In the genomic region with DNA sequence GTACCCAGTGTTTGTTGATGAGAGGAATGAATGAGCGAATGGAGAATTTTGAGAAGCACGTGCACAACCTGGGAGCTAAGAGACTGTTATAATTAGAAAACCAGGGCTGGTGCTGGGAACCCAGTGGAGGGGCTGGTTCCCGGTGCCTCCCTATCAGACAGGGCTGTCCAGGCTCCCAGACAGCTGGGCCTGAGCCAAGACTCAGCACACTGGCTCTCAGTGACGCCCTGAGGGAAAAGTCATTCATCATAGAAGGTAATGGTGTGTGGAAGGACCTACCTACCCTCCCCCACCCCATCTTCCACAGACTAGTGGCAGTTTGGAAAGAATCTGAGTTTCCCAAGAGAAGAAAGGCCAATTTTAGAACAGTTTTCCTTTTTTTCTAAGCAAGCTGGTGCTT, we compare ENCODE assay signal across 21 cellular contexts. TPM values are rescaled to one million over a fixed set of nuclear protein-coding genes. Genes with fewer than 3 reads are reported as not detected.
DNase-seq lines count a peak whose midpoint lies in the region; ATAC-seq, FAIRE-seq and TF ChIP-seq lines count a peak whose summit lies in the region.
"Had no signal": no experiment of that assay in that cellular context is flagged by ENCODE, and none has a peak within 500 bp of the region (broad histone marks: within the 10 kb centered on the region; RNA-seq: fewer than 3 reads in every experiment).

No MANE protein-coding gene starts in this region.

- no peaks in the 10 kb centered on the region for H3K79me2 ChIP-seq in hepatocyte

- no peaks in the 10 kb centered on the region for H3K36me3 Mint-ChIP-seq in activated CD4-positive, alpha-beta T cell treated with anti-CD3 and anti-CD28 coated beads, Interleukin-2, amount 10 ng/mL, durations not matched to agents 7 days and 5 days (ENCODE audit: low read depth)
- H3K36me3 Mint-ChIP-seq in natural killer cell: no peaks in the 10 kb centered on the region
- H3K36me3 Mint-ChIP-seq: activated naive CD4-positive, alpha-beta T cell treated with anti-CD3 and anti-CD28 coated beads, Interleukin-2, amount 50 U/mL, for 24 hours; CD4-positive, alpha-beta memory T cell had no signal

- DNase-seq in NCI-H2029 (lab: John Stamatoyannopoulos, UW) (peak; percentile 48), NCI-H2029 treated with DMSO at 0.1 percent for 48 hours (lab: John Stamatoyannopoulos, UW) (no peak), ascending aorta (ENCODE audit: low spot score in 2 of 2) (peak; percentile 80 to 95), hepatocyte (ENCODE audit: low spot score) (peak; percentile 44), urothelium cell line (ENCODE audit: low spot score) (peak; percentile 38), cerebellum (ENCODE audit: low spot score) (no peak), natural killer cell (no peak)
- DNase-seq in activated CD4-positive, alpha-beta T cell treated with anti-CD3 and anti-CD28 coated beads, Interleukin-2, amount 10 ng/mL, durations not matched to agents 7 days and 5 days: no peak
- DNase-seq: CD4-positive, alpha-beta memory T cell; MM.1S; NCI-H524; stimulated activated CD4-positive, alpha-beta T cell treated with anti-CD3 and anti-CD28 coated beads, Interleukin-1b, Interleukin-23, amount 100 ng/mL, for 48 hours; stimulated activated CD8-positive, alpha-beta memory T cell treated with anti-CD3 and anti-CD28 coated beads, Interleukin-4, amount 100 ng/mL, for 48 hours; T-helper 17 cell had no signal

- no peak overlapping the region for H3K4me3 Mint-ChIP-seq in activated CD4-positive, alpha-beta T cell treated with anti-CD3 and anti-CD28 coated beads, Interleukin-2, amount 10 ng/mL, durations not matched to agents 7 days and 5 days
- no peak overlapping the region for H3K4me3 Mint-ChIP-seq in natural killer cell
- H3K4me3 Mint-ChIP-seq: activated naive CD4-positive, alpha-beta T cell treated with anti-CD3 and anti-CD28 coated beads, Interleukin-2, amount 50 U/mL, for 24 hours; CD4-positive, alpha-beta memory T cell; T-helper 17 cell had no signal

- H3K9me3 ChIP-seq in ascending aorta: no peaks in the 10 kb centered on the region
- no peaks in the 10 kb centered on the region for H3K9me3 ChIP-seq in hepatocyte (ENCODE audit: low read depth)

- POLR2A ChIA-PET in activated CD4-positive, alpha-beta T cell treated with anti-CD3 and anti-CD28 coated beads, Interleukin-2, amount 10 ng/mL, durations not matched to agents 7 days and 5 days (lab: Charles Lee): no interaction called here

- H3K36me3 ChIP-seq in ascending aorta: no peaks in the 10 kb centered on the region
- H3K36me3 ChIP-seq in hepatocyte (replicated peaks; ENCODE audit: insufficient read depth, low read depth): no peaks in the 10 kb centered on the region

- no peak for TF ChIP-seq CTCF in ascending aorta (IDR thresholded peaks at IDR 0.05)
- no peak for TF ChIP-seq CTCF in hepatocyte (IDR thresholded peaks at IDR 0.05; ENCODE audit: poor library complexity)
- no peak for TF ChIP-seq CTCF in natural killer cell (IDR thresholded peaks at IDR 0.05)

- peaks cover 11% of the 10 kb centered on the region for H3K27me3 Mint-ChIP-seq in activated CD4-positive, alpha-beta T cell treated with anti-CD3 and anti-CD28 coated beads, Interleukin-2, amount 10 ng/mL, durations not matched to agents 7 days and 5 days
- H3K27me3 Mint-ChIP-seq in natural killer cell (ENCODE audit: low read depth in 2 of 2): peaks cover 0 to 6% of the 10 kb centered on the region in 2 donors
- H3K27me3 Mint-ChIP-seq: activated naive CD4-positive, alpha-beta T cell treated with anti-CD3 and anti-CD28 coated beads, Interleukin-2, amount 50 U/mL, for 24 hours had no signal

- WGBS in hepatocyte (ENCODE audit: low lambda C conversion rate, missing lambda C conversion rate): 63% methylated on average over 4 of the region's 4 CpGs

- H3K9me2 ChIP-seq in hepatocyte (replicated peaks; ENCODE audit: insufficient read depth): no peaks in the 10 kb centered on the region

- H2AFZ ChIP-seq in hepatocyte: no peak overlapping the region

- no peak overlapping the region for H3K4me2 ChIP-seq in hepatocyte

- no peak overlapping the region for H3K27ac Mint-ChIP-seq in activated CD4-positive, alpha-beta T cell treated with anti-CD3 and anti-CD28 coated beads, Interleukin-2, amount 10 ng/mL, durations not matched to agents 7 days and 5 days
- no peak overlapping the region for H3K27ac Mint-ChIP-seq in natural killer cell
- H3K27ac Mint-ChIP-seq: activated naive CD4-positive, alpha-beta T cell treated with anti-CD3 and anti-CD28 coated beads, Interleukin-2, amount 50 U/mL, for 24 hours; CD4-positive, alpha-beta memory T cell; progenitor cell of endocrine pancreas; T-helper 17 cell had no signal

- CTCF ChIA-PET in activated CD4-positive, alpha-beta T cell treated with anti-CD3 and anti-CD28 coated beads, Interleukin-2, amount 10 ng/mL, durations not matched to agents 7 days and 5 days (lab: Charles Lee): no interaction called here

- no peak for ATAC-seq in natural killer cell
- ATAC-seq: activated CD4-positive, CD25-positive, alpha-beta regulatory T cell treated with anti-CD3 and anti-CD28 coated beads, Interleukin-2, amount 50 U/mL, for 24 hours; T-helper 17 cell had no signal

- H3K27ac ChIP-seq in ascending aorta (peak overlapping the region; percentile 85), hepatocyte (no peak overlapping the region)

- intact Hi-C loops in ascending aorta (cut with DNase I): loop anchor here (2.0 kb wide), 1 partner anchor 14 kb away; no protein-coding TSS in a partner anchor
- intact Hi-C loops in natural killer cell (cut with micrococcal nuclease): no loop called here

- no peak overlapping the region for H3K4me3 ChIP-seq in ascending aorta
- no peak overlapping the region for H3K4me3 ChIP-seq in hepatocyte

- no peaks in the 10 kb centered on the region for H3K9me3 Mint-ChIP-seq in activated CD4-positive, alpha-beta T cell treated with anti-CD3 and anti-CD28 coated beads, Interleukin-2, amount 10 ng/mL, durations not matched to agents 7 days and 5 days
- H3K9me3 Mint-ChIP-seq in natural killer cell: no peaks in the 10 kb centered on the region
- H3K9me3 Mint-ChIP-seq: activated naive CD4-positive, alpha-beta T cell treated with anti-CD3 and anti-CD28 coated beads, Interleukin-2, amount 50 U/mL, for 24 hours; CD4-positive, alpha-beta memory T cell had no signal

- no peaks in the 10 kb centered on the region for H4K20me1 ChIP-seq in hepatocyte (ENCODE audit: insufficient read depth, poor library complexity, severe bottlenecking)

- H3K4me1 ChIP-seq in ascending aorta: peaks cover 19 to 48% of the 10 kb centered on the region in 2 donors
- H3K4me1 ChIP-seq in hepatocyte (ENCODE audit: insufficient read depth): no peaks in the 10 kb centered on the region

- H3K4me1 Mint-ChIP-seq in activated CD4-positive, alpha-beta T cell treated with anti-CD3 and anti-CD28 coated beads, Interleukin-2, amount 10 ng/mL, durations not matched to agents 7 days and 5 days: no peaks in the 10 kb centered on the region
- no peaks in the 10 kb centered on the region for H3K4me1 Mint-ChIP-seq in natural killer cell
- H3K4me1 Mint-ChIP-seq: activated naive CD4-positive, alpha-beta T cell treated with anti-CD3 and anti-CD28 coated beads, Interleukin-2, amount 50 U/mL, for 24 hours; CD4-positive, alpha-beta memory T cell; T-helper 17 cell had no signal

- H3K27me3 ChIP-seq in ascending aorta (no peaks in the 10 kb centered on the region), hepatocyte (peaks cover 10% of the 10 kb centered on the region)

- no peak for FAIRE-seq in urothelium cell line (lab: Jason Lieb, UNC)
- FAIRE-seq: A204.1, endothelial cell of umbilical vein had no signal

RNA-seq across cellular contexts. Expression of a gene that starts 34.7 kb away (rescaled TPM):
- 39.1 TPM for total RNA-seq in ascending aorta
- 1.4 and 1.8 TPM in 2 replicates for total RNA-seq in hepatocyte
- polyA plus RNA-seq in hepatocyte: 0.79 and 2.8 TPM in 2 replicates
- not detected for total RNA-seq in activated CD4-positive, alpha-beta T cell treated with anti-CD3 and anti-CD28 coated beads, Interleukin-2, amount 10 ng/mL, durations not matched to agents 7 days and 5 days
- total RNA-seq in cerebellum: 2.9 TPM
- total RNA-seq in natural killer cell: under 1 TPM in 1 of 3 donors, not detected in 2; 0.13 TPM
- total RNA-seq: CD4-positive, alpha-beta memory T cell; endothelial cell of umbilical vein; HT1080; myocyte; T-helper 17 cell had no signal
- polyA plus RNA-seq: CD4-positive, alpha-beta memory T cell; endothelial cell of umbilical vein had no signal

Comparison
In these comparisons a context has a peak if more than half of its experiments do, and no peak if none do; other contexts are left out.
1. DNase-seq: peak in NCI-H2029 (single experiment), ascending aorta (2 of 2), hepatocyte (single experiment) and urothelium cell line (single experiment); none in NCI-H2029 treated with DMSO at 0.1 percent for 48 hours (single experiment), activated CD4-positive, alpha-beta T cell treated with anti-CD3 and anti-CD28 coated beads, Interleukin-2, amount 10 ng/mL, durations not matched to agents 7 days and 5 days (single experiment), cerebellum (single experiment) and natural killer cell (single experiment).
2. RNA of a gene that starts 34.7 kb away (total RNA-seq): 39.1 TPM in ascending aorta (single experiment); 2.9 TPM in cerebellum (single experiment), 1.4 to 1.8 TPM in hepatocyte, not detected in activated CD4-positive, alpha-beta T cell treated with anti-CD3 and anti-CD28 coated beads, Interleukin-2, amount 10 ng/mL, durations not matched to agents 7 days and 5 days and 0.13 TPM in natural killer cell; every median in the first group is over 10 times any median in the second.